ENCODE assay signal across 30 cellular contexts in genomic region chr2:230140667-230141066, GRCh38.
"Had no signal": no experiment of that assay in that cellular context is flagged by ENCODE, and none has a peak within 500 bp of the region (broad histone marks: within the 10 kb centered on the region; RNA-seq: fewer than 3 reads in every experiment).

No MANE protein-coding gene starts in this region.

- ATAC-seq: activated naive CD4-positive, alpha-beta T cell treated with anti-CD3 and anti-CD28 coated beads, Interleukin-2, amount 50 U/mL, for 72 hours; activated naive CD8-positive, alpha-beta T cell treated with anti-CD3 and anti-CD28 coated beads, Interleukin-2, amount 50 U/mL, for 24 hours; activated T-cell treated with anti-CD3 and anti-CD28 coated beads, Interleukin-2, amount 50 U/mL, for 4 hours; K562 had no signal

- H3K4me1 Mint-ChIP-seq: activated CD4-positive, alpha-beta T cell treated with anti-CD3 and anti-CD28 coated beads, Interleukin-2, amount 10 ng/mL, durations not matched to agents 24 days and 14 days; activated naive CD8-positive, alpha-beta T cell treated with anti-CD3 and anti-CD28 coated beads, Interleukin-2, amount 50 U/mL, for 24 hours; brain had no signal

- DNase-seq: activated CD4-positive, alpha-beta memory T cell treated with anti-CD3 and anti-CD28 coated beads for 36 hours; activated CD4-positive, alpha-beta T cell treated with anti-CD3 and anti-CD28 coated beads, Interleukin-2, amount 10 ng/mL, durations not matched to agents 24 days and 14 days; activated CD4-positive, CD25-positive, alpha-beta regulatory T cell treated with anti-CD3 and anti-CD28 coated beads, Interleukin-2, amount 50 U/mL, for 72 hours; activated CD8-positive, alpha-beta memory T cell treated with anti-CD3 and anti-CD28 coated beads for 24 hours; activated effector memory CD4-positive, alpha-beta T cell treated with anti-CD3 and anti-CD28 coated beads, Interleukin-2, amount 50 U/mL, for 16 hours; activated naive CD4-positive, alpha-beta T cell treated with Interleukin-2 at 50 U/mL for 16 hours; activated naive CD8-positive, alpha-beta T cell treated with anti-CD3 and anti-CD28 coated beads, Interleukin-2, amount 50 U/mL, for 24 hours; activated T-cell treated with anti-CD3 and anti-CD28 coated beads, Interleukin-2, amount 50 U/mL, for 4 hours; amniotic stem cell; Karpas-422; MM.1S; NCI-H1105; NCI-H146; NCI-H187 treated with DMSO at 0.1 percent for 48 hours; NCI-H2081 treated with DMSO at 0.1 percent for 48 hours; NCI-H2171; NCI-H2227 treated with DMSO at 0.1 percent for 48 hours; NCI-H446 treated with DMSO at 0.1 percent for 48 hours; NCI-H524 treated with DMSO at 0.1 percent for 48 hours; NCI-H82; Peyer's patch; Right ventricle myocardium superior; SJCRH30; SK-N-SH; T-helper 1 cell; WERI-Rb-1 had no signal

- H3K9ac ChIP-seq: SK-N-SH had no signal

- H3K36me3 Mint-ChIP-seq: brain had no signal

- H3K4me3 Mint-ChIP-seq: activated CD4-positive, alpha-beta memory T cell treated with anti-CD3 and anti-CD28 coated beads for 36 hours; activated CD4-positive, alpha-beta T cell treated with anti-CD3 and anti-CD28 coated beads, Interleukin-2, amount 10 ng/mL, durations not matched to agents 24 days and 14 days; activated naive CD8-positive, alpha-beta T cell treated with anti-CD3 and anti-CD28 coated beads, Interleukin-2, amount 50 U/mL, for 24 hours; activated T-cell treated with anti-CD3 and anti-CD28 coated beads, Interleukin-2, amount 50 U/mL, for 4 hours; brain had no signal

- H3K4me3 ChIP-seq: K562, Peyer's patch, SJCRH30 had no signal

- H3K27me3 Mint-ChIP-seq: activated naive CD8-positive, alpha-beta T cell treated with anti-CD3 and anti-CD28 coated beads, Interleukin-2, amount 50 U/mL, for 24 hours had no signal

- H3K4me1 ChIP-seq: Peyer's patch, SJCRH30 had no signal

- H3K27ac Mint-ChIP-seq: activated CD4-positive, alpha-beta memory T cell treated with anti-CD3 and anti-CD28 coated beads for 36 hours; activated CD4-positive, alpha-beta T cell treated with anti-CD3 and anti-CD28 coated beads, Interleukin-2, amount 10 ng/mL, durations not matched to agents 24 days and 14 days; activated naive CD4-positive, alpha-beta T cell treated with anti-CD3 and anti-CD28 coated beads, Interleukin-2, amount 50 U/mL, for 72 hours; activated naive CD8-positive, alpha-beta T cell treated with anti-CD3 and anti-CD28 coated beads, Interleukin-2, amount 50 U/mL, for 24 hours; brain had no signal

- H3K9me3 ChIP-seq: SJCRH30, SK-N-SH had no signal

- H3K36me3 ChIP-seq: Peyer's patch, SJCRH30, WERI-Rb-1 had no signal

- H3K27ac ChIP-seq: Peyer's patch, RWPE1, SJCRH30, WERI-Rb-1 had no signal

- H3K27me3 ChIP-seq: Peyer's patch had no signal
